Comparison of ENCODE assay signal across 36 cellular contexts in the genomic region with DNA sequence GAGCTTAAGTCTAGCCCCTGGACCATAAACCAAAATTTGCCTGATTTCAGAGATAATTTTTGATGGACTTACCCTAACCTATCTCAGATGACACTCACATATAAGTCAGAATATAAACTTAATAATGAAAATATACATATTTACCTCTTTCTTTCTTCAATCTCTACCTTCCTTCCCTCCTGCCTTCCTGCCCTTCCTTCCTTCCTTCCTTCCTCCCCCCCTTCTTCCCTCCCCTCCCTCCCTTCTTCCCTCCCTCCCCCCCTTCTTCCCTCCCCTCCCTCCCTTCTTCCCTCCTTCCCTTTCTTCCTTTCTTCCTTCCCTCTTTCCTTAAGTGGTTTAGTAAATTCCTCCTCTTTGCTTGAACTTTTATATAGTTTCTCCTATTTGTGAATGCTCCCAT.
"Had no signal": no experiment of that assay in that cellular context is flagged by ENCODE, and none has a peak within 500 bp of the region (broad histone marks: within the 10 kb centered on the region; RNA-seq: fewer than 3 reads in every experiment).

No MANE protein-coding gene starts in this region.

- H3K4me3 Mint-ChIP-seq: activated B cell treated with CpG ODN at 0.5 μM for 24 hours; activated CD4-positive, alpha-beta memory T cell treated with anti-CD3 and anti-CD28 coated beads for 36 hours; activated CD4-positive, alpha-beta T cell treated with anti-CD3 and anti-CD28 coated beads, Interleukin-2, amount 10 ng/mL, durations not matched to agents 24 days and 14 days; activated CD8-positive, alpha-beta T cell treated with anti-CD3 and anti-CD28 coated beads for 36 hours; activated naive CD4-positive, alpha-beta T cell treated with anti-CD3 and anti-CD28 coated beads, Interleukin-2, amount 10 ng/mL, durations not matched to agents 7 days and 5 days; activated naive CD4-positive, alpha-beta T cell treated with anti-CD3 and anti-CD28 coated beads, Interleukin-2, amount 50 U/mL, for 24 hours; activated naive CD8-positive, alpha-beta T cell; activated T-cell treated with anti-CD3 and anti-CD28 coated beads, Interleukin-2, amount 50 U/mL, for 24 hours; central memory CD8-positive, alpha-beta T cell; T-helper 1 cell treated with Interleukin-12 subunit alpha and Interleukin-12 subunit beta and Interleukin-4 antibody, amounts not matched to agents 30 μg/mL and 1 μg/mL, for 36 hours; T-helper 2 cell treated with Interferon-gamma antibody and Interleukin-4, amounts not matched to agents 5 μg/mL and 100 μg/mL, for 36 hours had no signal

- H3K27me3 Mint-ChIP-seq: activated CD4-positive, alpha-beta memory T cell treated with anti-CD3 and anti-CD28 coated beads for 36 hours; activated CD4-positive, alpha-beta T cell treated with anti-CD3 and anti-CD28 coated beads, Interleukin-2, amount 10 ng/mL, durations not matched to agents 24 days and 14 days; activated CD8-positive, alpha-beta T cell treated with anti-CD3 and anti-CD28 coated beads for 36 hours; activated naive CD8-positive, alpha-beta T cell; activated T-cell treated with anti-CD3 and anti-CD28 coated beads, Interleukin-2, amount 50 U/mL, for 24 hours; central memory CD8-positive, alpha-beta T cell had no signal

- H3K27ac Mint-ChIP-seq: activated B cell treated with CpG ODN at 0.5 μM for 24 hours; activated CD4-positive, alpha-beta memory T cell treated with anti-CD3 and anti-CD28 coated beads for 36 hours; activated CD4-positive, alpha-beta T cell treated with anti-CD3 and anti-CD28 coated beads, Interleukin-2, amount 10 ng/mL, durations not matched to agents 24 days and 14 days; activated CD8-positive, alpha-beta T cell treated with anti-CD3 and anti-CD28 coated beads for 36 hours; activated naive CD4-positive, alpha-beta T cell treated with anti-CD3 and anti-CD28 coated beads, Interleukin-2, amount 10 ng/mL, durations not matched to agents 7 days and 5 days; activated naive CD4-positive, alpha-beta T cell treated with anti-CD3 and anti-CD28 coated beads, Interleukin-2, amount 50 U/mL, for 24 hours; activated naive CD8-positive, alpha-beta T cell; activated T-cell treated with anti-CD3 and anti-CD28 coated beads, Interleukin-2, amount 50 U/mL, for 24 hours; activated T-helper 2 cell treated with anti-CD3 and anti-CD28 coated beads, Interferon-gamma antibody, Interleukin-2, Interleukin-4, amounts not matched to agents 10 μg/mL and 5 μg/mL and 100 μg/mL, durations not matched to agents 14 hours and 24 hours and 36 hours; T-helper 1 cell treated with Interleukin-12 subunit alpha and Interleukin-12 subunit beta and Interleukin-4 antibody, amounts not matched to agents 30 μg/mL and 1 μg/mL, for 36 hours; T-helper 2 cell treated with Interferon-gamma antibody and Interleukin-4, amounts not matched to agents 5 μg/mL and 100 μg/mL, for 36 hours had no signal

- H3K36me3 ChIP-seq: adrenal gland, cardiac muscle cell had no signal

- H3K9me3 ChIP-seq: adrenal gland, body of pancreas had no signal

- H3K4me3 ChIP-seq: adrenal gland, body of pancreas, cardiac muscle cell had no signal

- H3K36me3 Mint-ChIP-seq: activated CD4-positive, alpha-beta memory T cell treated with anti-CD3 and anti-CD28 coated beads for 36 hours; activated naive CD4-positive, alpha-beta T cell treated with anti-CD3 and anti-CD28 coated beads, Interleukin-2, amount 10 ng/mL, durations not matched to agents 7 days and 5 days; activated naive CD4-positive, alpha-beta T cell treated with anti-CD3 and anti-CD28 coated beads, Interleukin-2, amount 50 U/mL, for 24 hours; activated naive CD8-positive, alpha-beta T cell had no signal

- H3K4me1 Mint-ChIP-seq: activated B cell treated with CpG ODN at 0.5 μM for 24 hours; activated CD4-positive, alpha-beta T cell treated with anti-CD3 and anti-CD28 coated beads, Interleukin-2, amount 10 ng/mL, durations not matched to agents 24 days and 14 days; activated naive CD4-positive, alpha-beta T cell treated with anti-CD3 and anti-CD28 coated beads, Interleukin-2, amount 10 ng/mL, durations not matched to agents 7 days and 5 days; activated naive CD4-positive, alpha-beta T cell treated with anti-CD3 and anti-CD28 coated beads, Interleukin-2, amount 50 U/mL, for 24 hours; central memory CD8-positive, alpha-beta T cell had no signal

- H3K27me3 ChIP-seq: adrenal gland, body of pancreas, cardiac muscle cell had no signal

- H3K9me3 Mint-ChIP-seq: activated B cell treated with CpG ODN at 0.5 μM for 24 hours; activated CD4-positive, alpha-beta memory T cell treated with anti-CD3 and anti-CD28 coated beads for 36 hours; activated CD4-positive, alpha-beta T cell treated with anti-CD3 and anti-CD28 coated beads, Interleukin-2, amount 10 ng/mL, durations not matched to agents 24 days and 14 days; activated CD8-positive, alpha-beta T cell treated with anti-CD3 and anti-CD28 coated beads for 36 hours; activated naive CD4-positive, alpha-beta T cell treated with anti-CD3 and anti-CD28 coated beads, Interleukin-2, amount 10 ng/mL, durations not matched to agents 7 days and 5 days; activated naive CD4-positive, alpha-beta T cell treated with anti-CD3 and anti-CD28 coated beads, Interleukin-2, amount 50 U/mL, for 24 hours; activated T-cell treated with anti-CD3 and anti-CD28 coated beads, Interleukin-2, amount 50 U/mL, for 24 hours; activated T-helper 2 cell treated with anti-CD3 and anti-CD28 coated beads, Interferon-gamma antibody, Interleukin-2, Interleukin-4, amounts not matched to agents 10 μg/mL and 5 μg/mL and 100 μg/mL, durations not matched to agents 14 hours and 24 hours and 36 hours; central memory CD8-positive, alpha-beta T cell; T-helper 1 cell treated with Interleukin-12 subunit alpha and Interleukin-12 subunit beta and Interleukin-4 antibody, amounts not matched to agents 30 μg/mL and 1 μg/mL, for 36 hours; T-helper 2 cell treated with Interferon-gamma antibody and Interleukin-4, amounts not matched to agents 5 μg/mL and 100 μg/mL, for 36 hours had no signal

- DNase-seq: activated B cell treated with CpG ODN at 0.5 μM for 24 hours; activated CD4-positive, alpha-beta memory T cell treated with anti-CD3 and anti-CD28 coated beads for 36 hours; activated CD4-positive, alpha-beta T cell treated with anti-CD3 and anti-CD28 coated beads for 4 hours; activated CD4-positive, alpha-beta T cell treated with anti-CD3 and anti-CD28 coated beads, Interleukin-2, amount 10 ng/mL, durations not matched to agents 24 days and 14 days; activated CD4-positive, alpha-beta T cell treated with anti-CD3 and anti-CD28 coated beads, Interleukin-2, amount 50 U/mL, for 1 hour; activated CD4-positive, alpha-beta T cell treated with anti-CD3 and anti-CD28 coated beads, Interleukin-2, amount 50 U/mL, for 4 hours; activated CD4-positive, CD25-positive, alpha-beta regulatory T cell treated with anti-CD3 and anti-CD28 coated beads, Interleukin-2, amount 50 U/mL, for 72 hours; activated CD8-positive, alpha-beta memory T cell treated with anti-CD3 and anti-CD28 coated beads, Interleukin-2, amount 50 U/mL, for 48 hours; activated CD8-positive, alpha-beta T cell treated with anti-CD3 and anti-CD28 coated beads for 36 hours; activated effector memory CD4-positive, alpha-beta T cell treated with Interleukin-2 at 50 U/mL for 16 hours; activated gamma-delta T cell; activated naive CD4-positive, alpha-beta T cell treated with anti-CD3 and anti-CD28 coated beads, Interleukin-2, amount 10 ng/mL, durations not matched to agents 7 days and 5 days; activated naive CD4-positive, alpha-beta T cell treated with Interleukin-2 at 50 U/mL for 16 hours; activated T-cell treated with anti-CD3 and anti-CD28 coated beads, Interleukin-2, amount 50 U/mL, for 24 hours; activated T-cell treated with anti-CD3 and anti-CD28 coated beads, Interleukin-2, amount 50 U/mL, for 48 hours; adrenal gland; amniotic stem cell; aorta; body of pancreas; caudate nucleus; cerebellar nuclear complex; SW 1271; T-helper 1 cell; T-helper 2 cell; T-helper 9 cell had no signal

- H3K27ac ChIP-seq: adrenal gland, body of pancreas, cardiac muscle cell, VCaP had no signal

- ATAC-seq: activated CD8-positive, alpha-beta T cell treated with anti-CD3 and anti-CD28 coated beads for 36 hours; body of pancreas had no signal

- H3K4me1 ChIP-seq: body of pancreas had no signal

- FAIRE-seq: astrocyte, bronchial epithelial cell, TTC549 had no signal
